10 cellular contexts compared by ENCODE assay signal in genomic region chr2:28868611-28869010, GRCh38. TPM values are rescaled to one million over a fixed set of nuclear protein-coding genes. Genes with fewer than 3 reads are reported as not detected.
A peak's percentile ranks its signal among the peaks of the same experiment; 100 is the strongest.
DNase-seq lines count a peak whose midpoint lies in the region; FAIRE-seq and TF ChIP-seq lines count a peak whose summit lies in the region.
"Had no signal": no experiment of that assay in that cellular context is flagged by ENCODE, and none has a peak within 500 bp of the region (broad histone marks: within the 10 kb centered on the region; RNA-seq: fewer than 3 reads in every experiment).

No MANE protein-coding gene starts in this region.

- no peaks in the 10 kb centered on the region for H3K27me3 ChIP-seq in PC-9 (ENCODE audit: insufficient read depth, low read depth)
- H3K27me3 ChIP-seq in endothelial cell of umbilical vein (ENCODE audit: control insufficient read depth in 2 of 2, insufficient read depth in 2 of 2, low read length in 2 of 2), result no peaks in the 10 kb centered on the region
- H3K27me3 ChIP-seq in rectal smooth muscle tissue (ENCODE audit: control insufficient read depth, insufficient read depth, low read length), result no peaks in the 10 kb centered on the region
- H3K27me3 ChIP-seq in H7 (ENCODE audit: control insufficient read depth, insufficient read depth, low read length), result no peaks in the 10 kb centered on the region; the same call in 1 of the 2 replicates

- no peak overlapping the region for H3K27ac ChIP-seq in PC-9
- no peak overlapping the region for H3K27ac ChIP-seq in endothelial cell of umbilical vein (ENCODE audit: insufficient read depth, low read depth, low read length)
- no peak overlapping the region for H3K27ac ChIP-seq in rectal smooth muscle tissue (ENCODE audit: low read depth, low read length)
- no peak overlapping the region for H3K27ac ChIP-seq in caudate nucleus (ENCODE audit: low read depth, low read length)

- no peak for TF ChIP-seq POLR2A in endothelial cell of umbilical vein (IDR thresholded peaks at IDR 0.05; ENCODE audit: low read depth, low read length)

- POLR2A ChIA-PET in PC-9 (lab: Charles Lee; ENCODE audit: unreplicated experiment), result no interaction called here
- POLR2A ChIA-PET in endothelial cell of umbilical vein (lab: Charles Lee), result no interaction called here

- H3K4me2 ChIP-seq in PC-9 (peak overlapping the region; percentile 87), endothelial cell of umbilical vein (ENCODE audit: insufficient read depth, low read length) (peak overlapping the region; percentile 96)

- DNase-seq in PC-9 (no peak), endothelial cell of umbilical vein (ENCODE audit: low read depth, low spot score) (no peak), NOMO-1 (lab: John Stamatoyannopoulos, UW; ENCODE audit: unreplicated experiment in 2 of 2) (no peak), H7 (no peak), caudate nucleus (lab: John Stamatoyannopoulos, UW) (no peak), NCI-H2029 treated with DMSO at 0.1 percent for 48 hours (lab: John Stamatoyannopoulos, UW) (no peak)
- DNase-seq: stimulated activated CD4-positive, alpha-beta T cell treated with anti-CD3 and anti-CD28 coated beads, Interleukin-4, amount 100 ng/mL, for 4 hours had no signal

- H3K4me1 ChIP-seq in PC-9 (replicated peaks; ENCODE audit: insufficient read depth) (peaks cover 16% of the 10 kb centered on the region), endothelial cell of umbilical vein (ENCODE audit: control insufficient read depth, extremely low read depth, insufficient read depth, low read length) (peaks cover 12% of the 10 kb centered on the region), rectal smooth muscle tissue (ENCODE audit: control insufficient read depth, insufficient read depth, low read length) (peaks cover 8% of the 10 kb centered on the region)

- FAIRE-seq in endothelial cell of umbilical vein (lab: Jason Lieb, UNC), result no peak
- FAIRE-seq: endometrium had no signal

- H2AFZ ChIP-seq in PC-9, result no peak overlapping the region
- no peak overlapping the region for H2AFZ ChIP-seq in endothelial cell of umbilical vein (ENCODE audit: low read depth, low read length)

- 0 out of 2 replicates have a peak, but pooled peaks cover 12% of the 10 kb centered on the region for H4K20me1 ChIP-seq in PC-9 (ENCODE audit: insufficient read depth)
- no peaks in the 10 kb centered on the region for H4K20me1 ChIP-seq in endothelial cell of umbilical vein (replicated peaks; ENCODE audit: control insufficient read depth, extremely low read depth, insufficient read depth, low read length)

- no peaks in the 10 kb centered on the region for H3K9me2 ChIP-seq in PC-9 (ENCODE audit: insufficient read depth)

- CTCF ChIA-PET in PC-9 (lab: Charles Lee), result interaction anchor here (0.6 kb wide), 1 partner anchor 268 kb away, joined by 3 read pairs; no protein-coding TSS in a partner anchor
- CTCF ChIA-PET in endothelial cell of umbilical vein (lab: Charles Lee), result interaction anchor here (0.9 kb wide), 1 partner anchor 26 kb away, joined by 4 read pairs; the partner anchor contains the start of gene WDR43

- H3K4me3 ChIP-seq in GM08714 (ENCODE audit: low read length), result peak overlapping the region; percentile 90
- peak overlapping the region; percentile 80 for H3K4me3 ChIP-seq in PC-9
- H3K4me3 ChIP-seq in endothelial cell of umbilical vein (replicated peaks in 1 of 3; ENCODE audit: insufficient read depth in 1 of 3, low read depth in 1 of 3, low read length in 3 of 3), result peak overlapping the region in 1 of 3 experiments; percentile 89
- H3K4me3 ChIP-seq in rectal smooth muscle tissue (ENCODE audit: low read length), result peak overlapping the region; percentile 84
- no peak overlapping the region for H3K4me3 ChIP-seq in H7 (ENCODE audit: insufficient read depth, low read depth, low read length)

- TF ChIP-seq CTCF in PC-9 (conservative IDR thresholded peaks at IDR 0.05), result no peak
- TF ChIP-seq CTCF in endothelial cell of umbilical vein (IDR thresholded peaks at IDR 0.05; ENCODE audit: extremely low read depth in 1 of 2, insufficient read depth in 1 of 2, low read depth in 1 of 2, low read length in 2 of 2), result no peak

- peaks cover 14% of the 10 kb centered on the region; the same call in 1 of the 2 replicates for H3F3A ChIP-seq in PC-9 (ENCODE audit: insufficient read depth, low read depth)

- intact Hi-C loops in PC-9 (cut with micrococcal nuclease; ENCODE audit: unreplicated experiment) (no loop called here), endothelial cell of umbilical vein (cut with micrococcal nuclease) (no loop called here)

- H3K9me3 ChIP-seq in PC-9 (ENCODE audit: insufficient read depth, low read depth) (no peaks in the 10 kb centered on the region), endothelial cell of umbilical vein (replicated peaks; ENCODE audit: control insufficient read depth, insufficient read depth, low read length) (no peaks in the 10 kb centered on the region)

- BruUV-seq in PC-9 (replicated peaks; lab: Mats Ljungman, UMichigan) (no TSS peak), endothelial cell of umbilical vein (replicated peaks; lab: Mats Ljungman, UMichigan) (no TSS peak)

- H3K9ac ChIP-seq in endothelial cell of umbilical vein (replicated peaks; ENCODE audit: extremely low read depth, insufficient read depth, low read length), result no peak overlapping the region
- no peak overlapping the region for H3K9ac ChIP-seq in rectal smooth muscle tissue (ENCODE audit: low read length)

- H3K9me1 ChIP-seq in endothelial cell of umbilical vein (replicated peaks; ENCODE audit: control insufficient read depth, extremely low read depth, insufficient read depth, low read length), result no peaks in the 10 kb centered on the region

- dilution Hi-C loops in endothelial cell of umbilical vein (cut with MboI; ENCODE audit: extremely low pct_ligation_motif_present, low sequenced_read_pairs), result no loop called here

- H3K36me3 ChIP-seq in PC-9 (ENCODE audit: low read depth) (peaks cover 11% of the 10 kb centered on the region; the same call in 1 of the 2 replicates), endothelial cell of umbilical vein (ENCODE audit: control insufficient read depth in 2 of 2, extremely low read depth in 1 of 2, insufficient read depth in 2 of 2, low read length in 2 of 2) (no peaks in the 10 kb centered on the region), rectal smooth muscle tissue (ENCODE audit: control insufficient read depth, insufficient read depth, low read length) (peaks cover 3% of the 10 kb centered on the region), H7 (replicated peaks; ENCODE audit: control insufficient read depth, insufficient read depth, low read length) (peaks cover 2% of the 10 kb centered on the region)

- H3K79me2 ChIP-seq in PC-9 (ENCODE audit: low read depth), result peaks cover 55% of the 10 kb centered on the region
- peaks cover 41% of the 10 kb centered on the region for H3K79me2 ChIP-seq in endothelial cell of umbilical vein (ENCODE audit: control insufficient read depth, insufficient read depth, low read length)

TF ChIP-seq in endothelial cell of umbilical vein, 7 proteins besides CTCF, POLR2A, EP300 and RAD21 (continues in another document):
- no peak for TF ChIP-seq MAX (IDR thresholded peaks at IDR 0.05; ENCODE audit: insufficient read depth, insufficient read length)
- no peak for TF ChIP-seq POLR2AphosphoS5 (IDR thresholded peaks at IDR 0.05; ENCODE audit: insufficient read depth, low read depth, low read length)
- no peak for TF ChIP-seq FOS (IDR thresholded peaks at IDR 0.05; ENCODE audit: borderline replicate concordance, insufficient read depth, low read length)
- no peak for TF ChIP-seq EZH2 (IDR thresholded peaks at IDR 0.05; ENCODE audit: borderline replicate concordance, low read depth, low read length, severe bottlenecking)
- TF ChIP-seq JUN (IDR thresholded peaks at IDR 0.05; ENCODE audit: borderline replicate concordance, insufficient read depth, insufficient read length, low read depth), result no peak
- no peak for TF ChIP-seq GATA2 (IDR thresholded peaks at IDR 0.05; ENCODE audit: insufficient read depth, insufficient read length, low read depth, low read length)

RNA-seq across cellular contexts. Expression of gene TRMT61B, which starts 1.5 kb away (rescaled TPM):
- total RNA-seq in PC-9 (2021) (15.7 and 21.1 TPM in 2 replicates), endothelial cell of umbilical vein (13.6 and 14.9 TPM in 2 replicates)
- polyA plus RNA-seq in endothelial cell of umbilical vein, result 4.2 and 4.6 TPM in 2 replicates
- 7.9 and 8.1 TPM in 2 replicates for polyA plus RNA-seq in endothelial cell of umbilical vein (2011; cell fraction: cytosol; rRNA removed)
- polyA plus RNA-seq in endothelial cell of umbilical vein (2011; cell fraction: nucleus; rRNA removed), result 9.9 and 11.1 TPM in 2 replicates
- polyA plus RNA-seq in endothelial cell of umbilical vein (2012), result 19.1 and 24.5 TPM in 2 replicates
- 3.9 and 4.5 TPM in 2 replicates for polyA minus RNA-seq in endothelial cell of umbilical vein
- 7.8 TPM for polyA minus RNA-seq in endothelial cell of umbilical vein (2011; cell fraction: cytosol; rRNA and poly(A)+ RNA removed)
- 7.9 and 8.6 TPM in 2 replicates for polyA minus RNA-seq in endothelial cell of umbilical vein (2011; cell fraction: nucleus; rRNA and poly(A)+ RNA removed)
- total RNA-seq in H7 (2014; rRNA removed; shearing (Covaris generic)), result 26.1 and 26.6 TPM in 2 replicates

RNA-seq across cellular contexts. Expression of gene WDR43, which starts 25.9 kb away (rescaled TPM):
- total RNA-seq in PC-9 (2021) (37.1 and 57.9 TPM in 2 replicates), endothelial cell of umbilical vein (60.6 and 65.0 TPM in 2 replicates)
- 17.5 and 23.7 TPM in 2 replicates for polyA plus RNA-seq in endothelial cell of umbilical vein
- 36.0 and 40.0 TPM in 2 replicates for polyA plus RNA-seq in endothelial cell of umbilical vein (2011; cell fraction: cytosol; rRNA removed)
- polyA plus RNA-seq in endothelial cell of umbilical vein (2011; cell fraction: nucleus; rRNA removed), result 48.4 and 71.5 TPM in 2 replicates
- polyA plus RNA-seq in endothelial cell of umbilical vein (2012), result 48.6 and 74.5 TPM in 2 replicates
- 63.9 and 69.7 TPM in 2 replicates for polyA minus RNA-seq in endothelial cell of umbilical vein
- polyA minus RNA-seq in endothelial cell of umbilical vein (2011; cell fraction: cytosol; rRNA and poly(A)+ RNA removed), result 96.1 TPM
- polyA minus RNA-seq in endothelial cell of umbilical vein (2011; cell fraction: nucleus; rRNA and poly(A)+ RNA removed), result 69.1 and 84.2 TPM in 2 replicates
- total RNA-seq in H7 (2014; rRNA removed; shearing (Covaris generic)), result 101 and 106 TPM in 2 replicates

RNA-seq across cellular contexts. Expression of gene SPDYA, which starts 58.0 kb away (rescaled TPM):
- 1.9 and 3.0 TPM in 2 replicates for total RNA-seq in PC-9 (2021)
- total RNA-seq in endothelial cell of umbilical vein, result 0.92 and 1.6 TPM in 2 replicates
- 0.06 TPM in 2 replicates for polyA plus RNA-seq in endothelial cell of umbilical vein
- not detected in 2 replicates for polyA plus RNA-seq in endothelial cell of umbilical vein (2011; cell fraction: cytosol; rRNA removed)
- 0.45 and 0.54 TPM in 2 replicates for polyA plus RNA-seq in endothelial cell of umbilical vein (2011; cell fraction: nucleus; rRNA removed)
- polyA plus RNA-seq in endothelial cell of umbilical vein (2012), result 0.24 TPM in 1 of 2 replicates, not detected in the other
- 0.21 and 0.70 TPM in 2 replicates for polyA minus RNA-seq in endothelial cell of umbilical vein
- not detected for polyA minus RNA-seq in endothelial cell of umbilical vein (2011; cell fraction: cytosol; rRNA and poly(A)+ RNA removed)
- polyA minus RNA-seq in endothelial cell of umbilical vein (2011; cell fraction: nucleus; rRNA and poly(A)+ RNA removed), result 2.5 and 2.9 TPM in 2 replicates
- total RNA-seq in H7 (2014; rRNA removed; shearing (Covaris generic)), result 0.28 TPM in 1 of 2 replicates, not detected in the other
